ENCODE assay signal across 1 cellular context in genomic region chr6:7270320-7271204, GRCh38.
TF ChIP-seq lines count a peak whose summit lies in the region.

No MANE protein-coding gene starts in this region.

TF ChIP-seq in HepG2, 621 proteins besides CTCF, POLR2A, EP300 and RAD21 (continued from another document and continues in another):
- no peak for TF ChIP-seq SP1 (IDR thresholded peaks at IDR 0.05)
- TF ChIP-seq SP1 (CRISPR knock-in tag; IDR thresholded peaks at IDR 0.05), result no peak; the same call in 1 of the 2 replicates
- peak; percentile 69; the same call in 1 of the 2 replicates for TF ChIP-seq DPF2 (CRISPR knock-in tag; IDR thresholded peaks at IDR 0.05; ENCODE audit: borderline replicate concordance, low read depth)
- TF ChIP-seq, protein P1, sequence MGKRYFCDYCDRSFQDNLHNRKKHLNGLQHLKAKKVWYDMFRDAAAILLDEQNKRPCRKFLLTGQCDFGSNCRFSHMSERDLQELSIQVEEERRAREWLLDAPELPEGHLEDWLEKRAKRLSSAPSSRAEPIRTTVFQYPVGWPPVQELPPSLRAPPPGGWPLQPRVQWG (CRISPR knock-in tag; IDR thresholded peaks at IDR 0.05; ENCODE audit: borderline replicate concordance, low read depth), result no peak
- TF ChIP-seq PTBP1 (IDR thresholded peaks at IDR 0.05; ENCODE audit: low read depth, low read length, poor library complexity, severe bottlenecking), result no peak
- no peak for TF ChIP-seq CEBPB (IDR thresholded peaks at IDR 0.05; ENCODE audit: borderline replicate concordance, low read depth, low read length)
- no peak for TF ChIP-seq ZKSCAN8 (CRISPR knock-in tag; IDR thresholded peaks at IDR 0.05; ENCODE audit: borderline replicate concordance)
- TF ChIP-seq, protein P2, sequence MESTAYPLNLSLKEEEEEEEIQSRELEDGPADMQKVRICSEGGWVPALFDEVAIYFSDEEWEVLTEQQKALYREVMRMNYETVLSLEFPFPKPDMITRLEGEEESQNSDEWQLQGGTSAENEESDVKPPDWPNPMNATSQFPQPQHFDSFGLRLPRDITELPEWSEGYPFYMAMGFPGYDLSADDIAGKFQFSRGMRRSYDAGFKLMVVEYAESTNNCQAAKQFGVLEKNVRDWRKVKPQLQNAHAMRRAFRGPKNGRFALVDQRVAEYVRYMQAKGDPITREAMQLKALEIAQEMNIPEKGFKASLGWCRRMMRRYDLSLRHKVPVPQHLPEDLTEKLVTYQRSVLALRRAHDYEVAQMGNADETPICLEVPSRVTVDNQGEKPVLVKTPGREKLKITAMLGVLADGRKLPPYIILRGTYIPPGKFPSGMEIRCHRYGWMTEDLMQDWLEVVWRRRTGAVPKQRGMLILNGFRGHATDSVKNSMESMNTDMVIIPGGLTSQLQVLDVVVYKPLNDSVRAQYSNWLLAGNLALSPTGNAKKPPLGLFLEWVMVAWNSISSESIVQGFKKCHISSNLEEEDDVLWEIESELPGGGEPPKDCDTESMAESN (CRISPR knock-in tag; conservative IDR thresholded peaks at IDR 0.05), result 0 out of 2 replicates have a peak, but pooled peaks have one; percentile 24
- TF ChIP-seq, protein P3, sequence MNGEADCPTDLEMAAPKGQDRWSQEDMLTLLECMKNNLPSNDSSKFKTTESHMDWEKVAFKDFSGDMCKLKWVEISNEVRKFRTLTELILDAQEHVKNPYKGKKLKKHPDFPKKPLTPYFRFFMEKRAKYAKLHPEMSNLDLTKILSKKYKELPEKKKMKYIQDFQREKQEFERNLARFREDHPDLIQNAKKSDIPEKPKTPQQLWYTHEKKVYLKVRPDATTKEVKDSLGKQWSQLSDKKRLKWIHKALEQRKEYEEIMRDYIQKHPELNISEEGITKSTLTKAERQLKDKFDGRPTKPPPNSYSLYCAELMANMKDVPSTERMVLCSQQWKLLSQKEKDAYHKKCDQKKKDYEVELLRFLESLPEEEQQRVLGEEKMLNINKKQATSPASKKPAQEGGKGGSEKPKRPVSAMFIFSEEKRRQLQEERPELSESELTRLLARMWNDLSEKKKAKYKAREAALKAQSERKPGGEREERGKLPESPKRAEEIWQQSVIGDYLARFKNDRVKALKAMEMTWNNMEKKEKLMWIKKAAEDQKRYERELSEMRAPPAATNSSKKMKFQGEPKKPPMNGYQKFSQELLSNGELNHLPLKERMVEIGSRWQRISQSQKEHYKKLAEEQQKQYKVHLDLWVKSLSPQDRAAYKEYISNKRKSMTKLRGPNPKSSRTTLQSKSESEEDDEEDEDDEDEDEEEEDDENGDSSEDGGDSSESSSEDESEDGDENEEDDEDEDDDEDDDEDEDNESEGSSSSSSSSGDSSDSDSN (CRISPR knock-in tag; IDR thresholded peaks at IDR 0.05), result peak; percentile 53; the same call in 1 of the 2 replicates
- peak; percentile 74; the same call in 1 of the 2 replicates for TF ChIP-seq ZNF414 (CRISPR knock-in tag; IDR thresholded peaks at IDR 0.05)
- TF ChIP-seq SRSF9 (IDR thresholded peaks at IDR 0.05; ENCODE audit: borderline replicate concordance, insufficient read depth, low read depth, low read length, poor library complexity, severe bottlenecking), result no peak
- no peak for TF ChIP-seq MAF1 (CRISPR knock-in tag; IDR thresholded peaks at IDR 0.05; ENCODE audit: borderline replicate concordance)
- TF ChIP-seq MEIS1 (CRISPR knock-in tag; IDR thresholded peaks at IDR 0.05; ENCODE audit: borderline replicate concordance), result peak; percentile 80; the same call in 1 of the 2 replicates
- TF ChIP-seq PLSCR1 (CRISPR knock-in tag; IDR thresholded peaks at IDR 0.05; ENCODE audit: borderline replicate concordance), result no peak
- no peak for TF ChIP-seq ZNF256 (CRISPR knock-in tag; conservative IDR thresholded peaks at IDR 0.05)
- no peak for TF ChIP-seq ZNF230 (CRISPR knock-in tag; IDR thresholded peaks at IDR 0.05)
- 0 out of 2 replicates have a peak, but pooled peaks have one; percentile 9 for TF ChIP-seq ZC3H13 (CRISPR knock-in tag; IDR thresholded peaks at IDR 0.05)
- TF ChIP-seq PRPF4 (IDR thresholded peaks at IDR 0.05; ENCODE audit: low read depth, low read length, poor library complexity, severe bottlenecking), result no peak
- no peak for TF ChIP-seq FOSL1 (CRISPR knock-in tag; IDR thresholded peaks at IDR 0.05; ENCODE audit: borderline replicate concordance)
- TF ChIP-seq NCOR1 (IDR thresholded peaks at IDR 0.05; ENCODE audit: borderline replicate concordance, low read length), result peak; percentile 67
- TF ChIP-seq ELF4 (CRISPR knock-in tag; IDR thresholded peaks at IDR 0.05; ENCODE audit: borderline replicate concordance), result no peak
- no peak for TF ChIP-seq ZNF570 (CRISPR knock-in tag; IDR thresholded peaks at IDR 0.05; ENCODE audit: borderline replicate concordance)
- no peak for TF ChIP-seq ZBTB2 (CRISPR knock-in tag; IDR thresholded peaks at IDR 0.05; ENCODE audit: low read depth)
- no peak; the same call in 1 of the 2 replicates for TF ChIP-seq SIN3B (IDR thresholded peaks at IDR 0.05; ENCODE audit: low read length)
- TF ChIP-seq ZNF30 (CRISPR knock-in tag; IDR thresholded peaks at IDR 0.05), result no peak
- no peak for TF ChIP-seq ZKSCAN5 (CRISPR knock-in tag; IDR thresholded peaks at IDR 0.05)
- no peak for TF ChIP-seq ZNF670 (CRISPR knock-in tag; IDR thresholded peaks at IDR 0.05; ENCODE audit: borderline replicate concordance)
- TF ChIP-seq TBL1XR1 (IDR thresholded peaks at IDR 0.05; ENCODE audit: borderline replicate concordance, low read length, partially characterized antibody), result no peak
- no peak for TF ChIP-seq HOXA7 (CRISPR knock-in tag; IDR thresholded peaks at IDR 0.05)
- peak; percentile 43; the same call in 1 of the 2 replicates for TF ChIP-seq CBX5 (CRISPR knock-in tag; IDR thresholded peaks at IDR 0.05; ENCODE audit: borderline replicate concordance)
- TF ChIP-seq HMG20A (CRISPR knock-in tag; IDR thresholded peaks at IDR 0.05; ENCODE audit: borderline replicate concordance), result peak; percentile 76
- no peak for TF ChIP-seq NONO (IDR thresholded peaks at IDR 0.05)
- peak; percentile 65 for TF ChIP-seq NONO (CRISPR knock-in tag; conservative IDR thresholded peaks at IDR 0.05)
- no peak for TF ChIP-seq SALL2 (CRISPR knock-in tag; IDR thresholded peaks at IDR 0.05)
- TF ChIP-seq HNRNPK (IDR thresholded peaks at IDR 0.05; ENCODE audit: low read depth, low read length, poor library complexity, severe bottlenecking), result no peak
- TF ChIP-seq FOXK1 (CRISPR knock-in tag; IDR thresholded peaks at IDR 0.05; ENCODE audit: borderline replicate concordance, low read depth), result no peak
- TF ChIP-seq TCF7L2 (IDR thresholded peaks at IDR 0.05; ENCODE audit: low read depth, low read length), result no peak
- TF ChIP-seq ZNF260 (CRISPR knock-in tag; IDR thresholded peaks at IDR 0.05; ENCODE audit: borderline replicate concordance, low read depth), result no peak
- TF ChIP-seq ELF1 (CRISPR knock-in tag; IDR thresholded peaks at IDR 0.05), result 0 out of 2 replicates have a peak, but pooled peaks have one; percentile 10
- no peak for TF ChIP-seq ZNF17 (CRISPR knock-in tag; IDR thresholded peaks at IDR 0.05)
- TF ChIP-seq ZNF598 (CRISPR knock-in tag; IDR thresholded peaks at IDR 0.05; ENCODE audit: borderline replicate concordance), result no peak
- TF ChIP-seq RBM39 (IDR thresholded peaks at IDR 0.05; ENCODE audit: low read depth, low read length, poor library complexity, severe bottlenecking), result no peak
- TF ChIP-seq ZNF431 (CRISPR knock-in tag; IDR thresholded peaks at IDR 0.05; ENCODE audit: borderline replicate concordance, low read depth), result 0 out of 2 replicates have a peak, but pooled peaks have one; percentile 14
- no peak for TF ChIP-seq ELK4 (CRISPR knock-in tag; IDR thresholded peaks at IDR 0.05; ENCODE audit: borderline replicate concordance)
- no peak for TF ChIP-seq ZNF749 (CRISPR knock-in tag; IDR thresholded peaks at IDR 0.05; ENCODE audit: borderline replicate concordance)
- TF ChIP-seq, protein P4, sequence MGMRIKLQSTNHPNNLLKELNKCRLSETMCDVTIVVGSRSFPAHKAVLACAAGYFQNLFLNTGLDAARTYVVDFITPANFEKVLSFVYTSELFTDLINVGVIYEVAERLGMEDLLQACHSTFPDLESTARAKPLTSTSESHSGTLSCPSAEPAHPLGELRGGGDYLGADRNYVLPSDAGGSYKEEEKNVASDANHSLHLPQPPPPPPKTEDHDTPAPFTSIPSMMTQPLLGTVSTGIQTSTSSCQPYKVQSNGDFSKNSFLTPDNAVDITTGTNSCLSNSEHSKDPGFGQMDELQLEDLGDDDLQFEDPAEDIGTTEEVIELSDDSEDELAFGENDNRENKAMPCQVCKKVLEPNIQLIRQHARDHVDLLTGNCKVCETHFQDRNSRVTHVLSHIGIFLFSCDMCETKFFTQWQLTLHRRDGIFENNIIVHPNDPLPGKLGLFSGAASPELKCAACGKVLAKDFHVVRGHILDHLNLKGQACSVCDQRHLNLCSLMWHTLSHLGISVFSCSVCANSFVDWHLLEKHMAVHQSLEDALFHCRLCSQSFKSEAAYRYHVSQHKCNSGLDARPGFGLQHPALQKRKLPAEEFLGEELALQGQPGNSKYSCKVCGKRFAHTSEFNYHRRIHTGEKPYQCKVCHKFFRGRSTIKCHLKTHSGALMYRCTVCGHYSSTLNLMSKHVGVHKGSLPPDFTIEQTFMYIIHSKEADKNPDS (CRISPR knock-in tag; IDR thresholded peaks at IDR 0.05), result no peak
- TF ChIP-seq IRF1 (CRISPR knock-in tag; IDR thresholded peaks at IDR 0.05; ENCODE audit: low read depth), result no peak
- no peak for TF ChIP-seq ZFP36 (IDR thresholded peaks at IDR 0.05; ENCODE audit: borderline replicate concordance, low read depth, low read length, partially characterized antibody)
- TF ChIP-seq ZBTB20 (CRISPR knock-in tag; IDR thresholded peaks at IDR 0.05; ENCODE audit: borderline replicate concordance, low read depth), result peak; percentile 9; the same call in 1 of the 2 replicates
- no peak for TF ChIP-seq ZNF577 (CRISPR knock-in tag; IDR thresholded peaks at IDR 0.05; ENCODE audit: borderline replicate concordance, low read depth)
- TF ChIP-seq, protein P5, sequence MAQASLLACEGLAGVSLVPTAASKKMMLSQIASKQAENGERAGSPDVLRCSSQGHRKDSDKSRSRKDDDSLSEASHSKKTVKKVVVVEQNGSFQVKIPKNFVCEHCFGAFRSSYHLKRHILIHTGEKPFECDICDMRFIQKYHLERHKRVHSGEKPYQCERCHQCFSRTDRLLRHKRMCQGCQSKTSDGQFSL (CRISPR knock-in tag; IDR thresholded peaks at IDR 0.05), result 0 out of 2 replicates have a peak, but pooled peaks have one; percentile 17
- TF ChIP-seq, protein P6, sequence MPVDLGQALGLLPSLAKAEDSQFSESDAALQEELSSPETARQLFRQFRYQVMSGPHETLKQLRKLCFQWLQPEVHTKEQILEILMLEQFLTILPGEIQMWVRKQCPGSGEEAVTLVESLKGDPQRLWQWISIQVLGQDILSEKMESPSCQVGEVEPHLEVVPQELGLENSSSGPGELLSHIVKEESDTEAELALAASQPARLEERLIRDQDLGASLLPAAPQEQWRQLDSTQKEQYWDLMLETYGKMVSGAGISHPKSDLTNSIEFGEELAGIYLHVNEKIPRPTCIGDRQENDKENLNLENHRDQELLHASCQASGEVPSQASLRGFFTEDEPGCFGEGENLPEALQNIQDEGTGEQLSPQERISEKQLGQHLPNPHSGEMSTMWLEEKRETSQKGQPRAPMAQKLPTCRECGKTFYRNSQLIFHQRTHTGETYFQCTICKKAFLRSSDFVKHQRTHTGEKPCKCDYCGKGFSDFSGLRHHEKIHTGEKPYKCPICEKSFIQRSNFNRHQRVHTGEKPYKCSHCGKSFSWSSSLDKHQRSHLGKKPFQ (CRISPR knock-in tag; IDR thresholded peaks at IDR 0.05; ENCODE audit: insufficient replicate concordance), result peak; percentile 81
- peak; percentile 54 for TF ChIP-seq TBX3 (IDR thresholded peaks at IDR 0.05; ENCODE audit: borderline replicate concordance)
